In the genomic region with DNA sequence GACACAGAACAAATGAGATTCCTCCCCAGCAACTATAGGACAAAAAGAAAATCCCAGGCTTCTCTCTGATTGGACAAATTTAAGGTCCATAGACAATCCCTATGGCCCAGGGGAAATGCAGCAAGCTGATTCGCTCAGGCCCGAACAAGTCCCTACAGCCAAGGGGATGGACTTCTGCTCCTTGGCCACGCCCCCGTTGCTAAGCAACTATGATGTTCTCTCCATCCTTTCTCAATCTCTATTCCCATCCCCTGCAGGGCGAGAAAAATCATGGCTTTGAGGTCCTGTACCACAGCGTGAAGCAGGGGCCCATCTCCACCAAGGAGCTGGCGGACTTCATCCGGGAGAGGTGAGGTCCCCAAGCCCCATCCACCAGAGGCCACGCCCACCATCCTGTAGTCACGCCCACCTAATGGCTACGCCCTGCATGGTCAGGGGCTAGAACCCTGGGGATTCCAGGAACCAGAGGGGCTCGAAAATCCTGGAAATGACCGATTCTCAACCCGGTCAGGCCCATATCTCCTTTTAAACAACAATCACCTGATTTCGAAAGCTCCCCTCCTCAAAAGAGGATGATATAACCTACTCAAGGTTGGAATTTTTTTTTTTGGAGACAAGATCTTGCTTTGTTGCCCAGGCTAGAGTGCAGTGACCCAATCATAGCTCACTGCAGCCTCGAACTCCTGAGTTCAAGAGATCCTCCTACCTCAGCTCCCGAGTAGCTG, we compare ENCODE assay signal across 8 cellular contexts. TPM values are rescaled to one million over a fixed set of nuclear protein-coding genes. Genes with fewer than 3 reads are reported as not detected.
A peak's percentile ranks its signal among the peaks of the same experiment; 100 is the strongest.
DNase-seq lines count a peak whose midpoint lies in the region; ATAC-seq and TF ChIP-seq lines count a peak whose summit lies in the region.
"Had no signal": no experiment of that assay in that cellular context is flagged by ENCODE, and none has a peak within 500 bp of the region (broad histone marks: within the 10 kb centered on the region; RNA-seq: fewer than 3 reads in every experiment).

No MANE protein-coding gene starts in this region.

- H3K27ac Mint-ChIP-seq in naive thymus-derived CD4-positive, alpha-beta T cell = peak overlapping the region in 1 of 9 donors; percentile 10
- no peak overlapping the region for H3K27ac Mint-ChIP-seq in T-helper 2 cell treated with Interferon-gamma antibody and Interleukin-4, amounts not matched to agents 5 μg/mL and 100 μg/mL, for 36 hours

- in situ Hi-C loops in astrocyte of the spinal cord (cut with HindIII; ENCODE audit: low sequenced_read_pairs) = no loop called here

- CTCF ChIA-PET in naive thymus-derived CD4-positive, alpha-beta T cell (lab: Charles Lee) = interaction anchor here (1.3 kb wide), 1 partner anchor 8 kb away, joined by 3 read pairs; no protein-coding TSS in a partner anchor

- no peaks in the 10 kb centered on the region for H3K4me1 ChIP-seq in naive thymus-derived CD4-positive, alpha-beta T cell (ENCODE audit: control insufficient read depth in 2 of 2, insufficient read depth in 2 of 2, low read length in 2 of 2)

- H3K27me3 ChIP-seq in naive thymus-derived CD4-positive, alpha-beta T cell (ENCODE audit: control insufficient read depth in 2 of 2, insufficient read depth in 2 of 2, low read length in 2 of 2) = no peaks in the 10 kb centered on the region
- H3K27me3 ChIP-seq: right lobe of liver had no signal

- H3K9me3 ChIP-seq in naive thymus-derived CD4-positive, alpha-beta T cell (ENCODE audit: control insufficient read depth in 2 of 3, low read length in 3 of 3) = no peaks in the 10 kb centered on the region
- H3K9me3 ChIP-seq: right lobe of liver had no signal

- H3K36me3 Mint-ChIP-seq in naive thymus-derived CD4-positive, alpha-beta T cell = peaks cover 0 to 48% (median 19%) of the 10 kb centered on the region in 5 donors
- H3K36me3 Mint-ChIP-seq in T-helper 2 cell treated with Interferon-gamma antibody and Interleukin-4, amounts not matched to agents 5 μg/mL and 100 μg/mL, for 36 hours (ENCODE audit: low read depth) = peaks cover 56% of the 10 kb centered on the region

- H3K4me1 Mint-ChIP-seq in naive thymus-derived CD4-positive, alpha-beta T cell = peaks cover 0 to 22% (median 13%) of the 10 kb centered on the region in 7 donors
- H3K4me1 Mint-ChIP-seq in T-helper 2 cell treated with Interferon-gamma antibody and Interleukin-4, amounts not matched to agents 5 μg/mL and 100 μg/mL, for 36 hours (ENCODE audit: low read depth) = peaks cover 10% of the 10 kb centered on the region

- peaks cover 5 to 68% (median 10%) of the 10 kb centered on the region in 3 experiments for H3K36me3 ChIP-seq in naive thymus-derived CD4-positive, alpha-beta T cell (ENCODE audit: control insufficient read depth in 2 of 3, insufficient read depth in 3 of 3, low read length in 3 of 3)
- H3K36me3 ChIP-seq: right lobe of liver had no signal

- H3K9me3 Mint-ChIP-seq in naive thymus-derived CD4-positive, alpha-beta T cell = no peaks in the 10 kb centered on the region
- no peaks in the 10 kb centered on the region for H3K9me3 Mint-ChIP-seq in T-helper 2 cell treated with Interferon-gamma antibody and Interleukin-4, amounts not matched to agents 5 μg/mL and 100 μg/mL, for 36 hours

- TF ChIP-seq CTCF in GM12865 (IDR thresholded peaks at IDR 0.05; ENCODE audit: insufficient read depth, low read depth, low read length, missing control alignments) (no peak), astrocyte of the spinal cord (IDR thresholded peaks at IDR 0.05; ENCODE audit: low read depth, low read length) (no peak)

- intact Hi-C loops in naive thymus-derived CD4-positive, alpha-beta T cell (cut with micrococcal nuclease) = no loop called here

- POLR2A ChIA-PET in naive thymus-derived CD4-positive, alpha-beta T cell (lab: Charles Lee) = interaction anchor here (0.9 kb wide), 1 partner anchor 15 kb away, joined by 3 read pairs; no protein-coding TSS in a partner anchor

- peak; percentile 64 for DNase-seq in GM12865 (ENCODE audit: low read depth)
- peak; percentile 8 to 36 for DNase-seq in NCI-H1930 (lab: John Stamatoyannopoulos, UW)
- peak; percentile 61 for DNase-seq in astrocyte of the spinal cord (ENCODE audit: low read depth, low spot score)
- no peak for DNase-seq in naive thymus-derived CD4-positive, alpha-beta T cell
- no peak for DNase-seq in T-helper 2 cell treated with Interferon-gamma antibody and Interleukin-4, amounts not matched to agents 5 μg/mL and 100 μg/mL, for 36 hours (ENCODE audit: low spot score)
- DNase-seq: right lobe of liver had no signal

- no peak overlapping the region for H3K4me3 ChIP-seq in GM12865 (ENCODE audit: low read depth, low read length)
- H3K4me3 ChIP-seq in astrocyte of the spinal cord (ENCODE audit: low read depth, low read length) = no peak overlapping the region
- H3K4me3 ChIP-seq in naive thymus-derived CD4-positive, alpha-beta T cell (ENCODE audit: low read length) = no peak overlapping the region
- H3K4me3 ChIP-seq: right lobe of liver had no signal

- no peak overlapping the region for H3K4me3 Mint-ChIP-seq in naive thymus-derived CD4-positive, alpha-beta T cell
- H3K4me3 Mint-ChIP-seq in T-helper 2 cell treated with Interferon-gamma antibody and Interleukin-4, amounts not matched to agents 5 μg/mL and 100 μg/mL, for 36 hours = no peak overlapping the region

- no peaks in the 10 kb centered on the region for H3K27me3 Mint-ChIP-seq in naive thymus-derived CD4-positive, alpha-beta T cell
- no peaks in the 10 kb centered on the region for H3K27me3 Mint-ChIP-seq in T-helper 2 cell treated with Interferon-gamma antibody and Interleukin-4, amounts not matched to agents 5 μg/mL and 100 μg/mL, for 36 hours (ENCODE audit: low read depth)

- H3K27ac ChIP-seq in naive thymus-derived CD4-positive, alpha-beta T cell (ENCODE audit: low read depth, low read length) = no peak overlapping the region
- H3K27ac ChIP-seq: right lobe of liver had no signal

- ATAC-seq in naive thymus-derived CD4-positive, alpha-beta T cell = peak; percentile 42
- ATAC-seq in GM18498 (IDR thresholded peaks at IDR 0.05; ENCODE audit: unreplicated experiment) (no peak), HG03439 (IDR thresholded peaks at IDR 0.05; ENCODE audit: unreplicated experiment) (no peak)

RNA-seq across cellular contexts. Expression of gene FCHO1, which starts 11.4 kb away (rescaled TPM):
- 100 to 1,000 TPM in 2 of 5 experiments, 10 to 100 TPM in 3; 73.2 to 107 (median 87.7) TPM for total RNA-seq in naive thymus-derived CD4-positive, alpha-beta T cell
- 10 to 100 TPM; 14.7 to 43.4 TPM for polyA plus RNA-seq in naive thymus-derived CD4-positive, alpha-beta T cell

RNA-seq across cellular contexts. Expression of gene B3GNT3, which starts 32.3 kb away (rescaled TPM):
- total RNA-seq in naive thymus-derived CD4-positive, alpha-beta T cell = under 1 TPM in 2 of 5 experiments, not detected in 3; 0.53 to 0.96 TPM
- polyA plus RNA-seq in naive thymus-derived CD4-positive, alpha-beta T cell = 1 to 10 TPM in 1 of 2 donors, under 1 TPM in 1; 0.43 to 1.0 TPM

RNA-seq across cellular contexts. Expression of gene MAP1S, which starts 43.4 kb away (rescaled TPM):
- total RNA-seq in naive thymus-derived CD4-positive, alpha-beta T cell = 10 to 100 TPM; 28.6 to 73.8 (median 52.5) TPM
- 10 to 100 TPM; 21.9 to 48.4 TPM for polyA plus RNA-seq in naive thymus-derived CD4-positive, alpha-beta T cell

RNA-seq across cellular contexts. Expression of gene INSL3, which starts 58.7 kb away (rescaled TPM):
- total RNA-seq in naive thymus-derived CD4-positive, alpha-beta T cell = 10 to 100 TPM in 1 of 5 experiments, 1 to 10 TPM in 4; 5.5 to 11.1 (median 8.2) TPM
- polyA plus RNA-seq in naive thymus-derived CD4-positive, alpha-beta T cell = 1 to 10 TPM; 2.0 to 6.0 TPM
- total RNA-seq: right lobe of liver had no signal

Comparison
In these comparisons a context has a peak if more than half of its experiments do, and no peak if none do; other contexts are left out.
1. DNase-seq: peak in GM12865 (single experiment), NCI-H1930 (2 of 2) and astrocyte of the spinal cord (single experiment); none in naive thymus-derived CD4-positive, alpha-beta T cell (0 of 9) and T-helper 2 cell treated with Interferon-gamma antibody and Interleukin-4, amounts not matched to agents 5 μg/mL and 100 μg/mL, for 36 hours (single experiment).